10 cellular contexts compared by ENCODE assay signal in genomic region chr7:72928216-72928615, GRCh38. TPM values are rescaled to one million over a fixed set of nuclear protein-coding genes. Genes with fewer than 3 reads are reported as not detected.
A peak's percentile ranks its signal among the peaks of the same experiment; 100 is the strongest.
DNase-seq lines count a peak whose midpoint lies in the region; TF ChIP-seq lines count a peak whose summit lies in the region.
"Not testable (repeated sequence)": the region's sequence is repeated elsewhere in the genome, so short reads cannot be mapped to it uniquely, and the experiment has no call there.
"Had no signal": no experiment of that assay in that cellular context is flagged by ENCODE, and none has a peak within 500 bp of the region (broad histone marks: within the 10 kb centered on the region; RNA-seq: fewer than 3 reads in every experiment).

No MANE protein-coding gene starts in this region.

- not testable (repeated sequence) for H3K79me1 ChIP-seq in H9 (ENCODE audit: insufficient read depth, low read depth, low read length, poor library complexity, severe bottlenecking)
- peaks cover 18% of the 10 kb centered on the region for H3K79me1 ChIP-seq in mesenchymal stem cell (replicated peaks; ENCODE audit: low read length, poor library complexity, severe bottlenecking)

- not testable (repeated sequence) for H2BK12ac ChIP-seq in H9 (ENCODE audit: insufficient read length, low read depth, low read length); mesenchymal stem cell (ENCODE audit: low read length in 2 of 2)

- TF ChIP-seq CTCF in BE2C (IDR thresholded peaks at IDR 0.05; ENCODE audit: low read depth, low read length) (peak; percentile 25), H9 (conservative IDR thresholded peaks at IDR 0.05) (peak; percentile 32; the same call in 2 of the 3 replicates), brain microvascular endothelial cell (IDR thresholded peaks at IDR 0.05; ENCODE audit: low read depth, low read length, missing control alignments) (peak; percentile 23), endodermal cell (conservative IDR thresholded peaks at IDR 0.05) (peak; percentile 51)

- H2AK5ac ChIP-seq in H9 (ENCODE audit: insufficient read length, low read length); mesenchymal stem cell (ENCODE audit: low read length, severe bottlenecking): not testable (repeated sequence)

- not testable (repeated sequence) for H3K18ac ChIP-seq in H9 (ENCODE audit: insufficient read length, low read depth, low read length); mesenchymal stem cell (ENCODE audit: low read depth in 1 of 2, low read length in 2 of 2)

- H4K5ac ChIP-seq in H9 (ENCODE audit: insufficient read length, low read depth, low read length), result not testable (repeated sequence)

- H3K27ac Mint-ChIP-seq in H9, endodermal cell: not testable (repeated sequence)

- not testable (repeated sequence) for H2BK15ac ChIP-seq in H9 (ENCODE audit: low read depth, low read length); mesenchymal stem cell (ENCODE audit: low read depth, poor library complexity, severe bottlenecking)

- H3K4me2 ChIP-seq in H9 (ENCODE audit: insufficient read depth, insufficient read length, low read length); mesenchymal stem cell (ENCODE audit: low read length, poor library complexity, severe bottlenecking): not testable (repeated sequence)

- H3K27ac ChIP-seq in H9 (ENCODE audit: insufficient read length, low read depth, low read length); brain microvascular endothelial cell; endodermal cell (ENCODE audit: low read depth, low read length); mesenchymal stem cell (ENCODE audit: low read length, poor library complexity, severe bottlenecking): not testable (repeated sequence)

- H3K27me3 Mint-ChIP-seq in H9 (ENCODE audit: low read depth); endodermal cell (ENCODE audit: insufficient read depth): not testable (repeated sequence)

- H3K36me3 ChIP-seq in BE2C (peaks cover 48% of the 10 kb centered on the region), brain microvascular endothelial cell (replicated peaks) (peaks cover 47% of the 10 kb centered on the region), endodermal cell (ENCODE audit: control insufficient read depth, insufficient read depth, low read length) (peaks cover 50% of the 10 kb centered on the region), mesenchymal stem cell (ENCODE audit: control insufficient read depth in 1 of 2, insufficient read depth in 2 of 2, low read depth in 1 of 2, low read length in 2 of 2) (peaks cover 20 to 59% of the 10 kb centered on the region in 2 experiments)

- H2AFZ ChIP-seq in H9 (ENCODE audit: low read length); mesenchymal stem cell (ENCODE audit: low read depth, low read length): not testable (repeated sequence)

- not testable (repeated sequence) for H3K79me2 ChIP-seq in H9 (ENCODE audit: insufficient read depth, low read length)

- not testable (repeated sequence) for H3K4ac ChIP-seq in H9 (ENCODE audit: low read depth, low read length); mesenchymal stem cell (ENCODE audit: low read depth in 1 of 2, low read length in 2 of 2)

- H3K4me1 Mint-ChIP-seq in H9, result peaks cover 7 to 11% of the 10 kb centered on the region in 2 experiments; a peak in 3 of 4 replicates
- H3K4me1 Mint-ChIP-seq in endodermal cell, result not testable (repeated sequence)

- WGBS in H9 (ENCODE audit: extremely low coverage, insufficient read length, low lambda C conversion rate), result no CpG with 5 or more reads among the region's 6 CpGs
- WGBS in endodermal cell (ENCODE audit: insufficient coverage in 1 of 2, insufficient read length in 1 of 2), 2 experiments, result 93 to 96% methylated on average over 5 to 6 of the region's 6 CpGs
- 98% methylated on average over 6 of the region's 6 CpGs for WGBS in mesenchymal stem cell

- not testable (repeated sequence) for DNase-seq in BE2C, H9, brain microvascular endothelial cell, endodermal cell
- peak; percentile 13 for DNase-seq in HT-29 (ENCODE audit: low spot score)
- DNase-seq in mesenchymal stem cell, result peak; percentile 16

- not testable (repeated sequence) for H3K9me3 ChIP-seq in BE2C; H9 (ENCODE audit: control insufficient read depth, low read depth, low read length); endodermal cell (ENCODE audit: control insufficient read depth, low read length); mesenchymal stem cell (ENCODE audit: control insufficient read depth, low read length)

- H2BK5ac ChIP-seq in H9 (ENCODE audit: insufficient read length, low read length); mesenchymal stem cell (ENCODE audit: low read depth, low read length, poor library complexity, severe bottlenecking): not testable (repeated sequence)

- not testable (repeated sequence) for H3K23ac ChIP-seq in H9 (ENCODE audit: insufficient read length, low read depth, low read length); mesenchymal stem cell (ENCODE audit: low read length in 2 of 2)

- not testable (repeated sequence) for H4K20me1 ChIP-seq in H9 (ENCODE audit: control insufficient read depth, insufficient read depth, insufficient read length)

- H3K56ac ChIP-seq in H9 (ENCODE audit: insufficient read length, low read depth, low read length), result not testable (repeated sequence)

- H3K23me2 ChIP-seq in H9 (ENCODE audit: insufficient read length, low read depth, low read length, poor library complexity, severe bottlenecking), result not testable (repeated sequence)

- peaks cover 32 to 57% (median 50%) of the 10 kb centered on the region in 3 experiments; a peak in 6 of 7 replicates for H3K36me3 Mint-ChIP-seq in H9 (ENCODE audit: insufficient read depth in 1 of 3, low read depth in 3 of 3)
- H3K36me3 Mint-ChIP-seq in endodermal cell (ENCODE audit: low read depth), result peaks cover 51% of the 10 kb centered on the region

- H4K8ac ChIP-seq in H9 (replicated peaks; ENCODE audit: insufficient read length, low read depth, low read length); mesenchymal stem cell (ENCODE audit: low read length): not testable (repeated sequence)

- H3K9me3 Mint-ChIP-seq in H9, endodermal cell: not testable (repeated sequence)

- not testable (repeated sequence) for H3K27me3 ChIP-seq in BE2C; H9 (ENCODE audit: insufficient read depth, low read length); brain microvascular endothelial cell (replicated peaks); endodermal cell (ENCODE audit: control insufficient read depth, insufficient read depth, low read length, poor library complexity, severe bottlenecking); mesenchymal stem cell (ENCODE audit: control insufficient read depth in 1 of 2, insufficient read depth in 1 of 2, low read length in 2 of 2)

- H4K91ac ChIP-seq in H9 (ENCODE audit: insufficient read length, low read depth, low read length); mesenchymal stem cell (ENCODE audit: low read length): not testable (repeated sequence)

- not testable (repeated sequence) for H3K4me3 Mint-ChIP-seq in H9, endodermal cell

- not testable (repeated sequence) for H3K9ac ChIP-seq in H9 (ENCODE audit: extremely low read depth, insufficient read length, low read length); endodermal cell (ENCODE audit: extremely low read depth, low read length, poor library complexity, severe bottlenecking); mesenchymal stem cell (ENCODE audit: low read length)

- not testable (repeated sequence) for H3K4me1 ChIP-seq in BE2C; H9 (ENCODE audit: insufficient read depth, low read length); endodermal cell (ENCODE audit: control insufficient read depth, insufficient read depth, low read length); mesenchymal stem cell (ENCODE audit: control insufficient read depth, insufficient read depth, low read depth, low read length)

- H3K14ac ChIP-seq in H9 (ENCODE audit: insufficient read depth, low read length); mesenchymal stem cell (ENCODE audit: low read length in 2 of 2): not testable (repeated sequence)

- H3K4me3 ChIP-seq in BE2C (ENCODE audit: low read depth, low read length); brain microvascular endothelial cell (ENCODE audit: low read depth, low read length); endodermal cell (ENCODE audit: low read length); mesenchymal stem cell (ENCODE audit: insufficient read depth in 1 of 2, low read depth in 1 of 2, low read length in 2 of 2): not testable (repeated sequence)

- H2BK20ac ChIP-seq in H9 (ENCODE audit: low read depth, low read length, poor library complexity, severe bottlenecking), result not testable (repeated sequence)

- in situ Hi-C loops in brain microvascular endothelial cell (cut with HindIII; ENCODE audit: low pct_ligation_motif_present, low sequenced_read_pairs), result not testable (repeated sequence)

- H3T11ph ChIP-seq in H9 (ENCODE audit: low read length), result not testable (repeated sequence)

- not testable (repeated sequence) for H2BK120ac ChIP-seq in H9 (ENCODE audit: low read depth, low read length, poor library complexity, severe bottlenecking); mesenchymal stem cell (ENCODE audit: low read depth, low read length)

RNA-seq across cellular contexts. Expression of gene POM121, which starts 3.3 kb away (rescaled TPM):
- 66.9 TPM for polyA plus RNA-seq in BE2C (2012; ENCODE audit: insufficient read depth, insufficient read length, low read depth)
- 79.0 and 80.2 TPM in 2 replicates for total RNA-seq in H9 (2021)
- 17.5 and 18.7 TPM in 2 replicates for total RNA-seq in HT-29 (2014; rRNA removed; shearing (Covaris generic))
- 10 to 100 TPM; 51.6 to 56.0 TPM for total RNA-seq in endodermal cell
- polyA plus RNA-seq in endodermal cell (2013, experiment 1 of 2), result 47.5 TPM
- polyA plus RNA-seq in endodermal cell (2013, experiment 2 of 2), result 43.5 TPM
- 31.8 TPM for polyA plus RNA-seq in mesenchymal stem cell (2013, experiment 1 of 2)
- 30.4 TPM for polyA plus RNA-seq in mesenchymal stem cell (2013, experiment 2 of 2)

RNA-seq across cellular contexts. Expression of gene TRIM74, which starts 41.0 kb away (rescaled TPM):
- 0.93 TPM for polyA plus RNA-seq in BE2C (2012; ENCODE audit: insufficient read depth, insufficient read length, low read depth)
- 0.26 TPM in 1 of 2 replicates, not detected in the other for total RNA-seq in H9 (2021)
- total RNA-seq in HT-29 (2014; rRNA removed; shearing (Covaris generic)), result not detected in 2 replicates
- total RNA-seq in endodermal cell, result under 1 TPM in 1 of 2 donors, not detected in 1; 0.55 TPM
- polyA plus RNA-seq in endodermal cell (2013, experiment 1 of 2), result 0.32 TPM
- polyA plus RNA-seq in endodermal cell (2013, experiment 2 of 2), result 0.50 TPM
- polyA plus RNA-seq in mesenchymal stem cell (2013, experiment 1 of 2), result 0.21 TPM
- polyA plus RNA-seq in mesenchymal stem cell (2013, experiment 2 of 2), result 0.04 TPM
- total RNA-seq: A673, Daoy, GM23338, HT1080 had no signal
- polyA plus RNA-seq: GM23338 had no signal
